ENCODE assay signal across 2 cellular contexts in the genomic region with DNA sequence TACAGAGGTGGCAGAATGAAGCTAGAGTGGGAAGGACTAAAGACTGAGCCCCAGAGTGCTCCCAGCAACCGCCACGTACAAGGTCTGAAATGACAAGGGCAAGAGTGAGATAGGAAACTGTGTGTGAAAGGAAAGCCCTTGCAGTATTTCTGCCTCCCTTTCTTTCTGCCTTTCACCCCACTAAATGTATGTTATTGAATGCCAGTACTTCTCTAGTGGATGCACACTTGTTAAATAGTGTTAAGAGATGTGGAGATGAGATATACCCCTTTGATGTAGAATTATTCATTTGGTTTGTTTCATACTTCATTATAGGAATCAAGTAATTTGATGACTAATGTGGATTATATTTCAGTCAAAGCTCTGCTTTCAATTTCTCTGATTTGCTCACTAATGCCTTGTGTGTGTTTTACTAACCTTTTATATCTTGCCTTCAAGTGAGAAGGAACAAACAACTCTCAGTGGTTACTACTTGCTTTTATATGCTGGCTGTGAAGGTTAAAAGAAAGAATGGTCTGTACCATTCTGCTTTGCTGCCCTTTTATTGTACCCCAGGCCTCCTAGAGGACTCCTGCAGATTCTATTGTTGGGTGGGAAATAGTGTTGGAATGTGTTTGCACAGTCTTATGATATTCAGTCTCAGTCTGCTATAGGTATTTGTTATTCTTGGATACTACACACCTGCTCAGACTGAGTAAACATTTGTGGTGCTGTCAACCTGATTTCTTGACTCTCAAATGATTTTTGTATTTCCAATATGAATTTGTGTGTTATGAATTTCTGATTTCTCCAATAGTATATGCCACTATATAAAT.
TF ChIP-seq lines count a peak whose summit lies in the region.

No MANE protein-coding gene starts in this region.

TF ChIP-seq in SK-N-SH treated with all-trans-retinoic acid at 6 μM for 48 hours, 23 proteins besides CTCF, POLR2A, EP300 and RAD21:
- TF ChIP-seq GLIS3 (CRISPR knock-in tag; IDR thresholded peaks at IDR 0.05) (no peak), ZNF8 (CRISPR knock-in tag; IDR thresholded peaks at IDR 0.05) (no peak), POU6F1 (CRISPR knock-in tag; IDR thresholded peaks at IDR 0.05; ENCODE audit: borderline replicate concordance, low read depth) (no peak), ZNF70 (CRISPR knock-in tag; IDR thresholded peaks at IDR 0.05) (no peak), BACH2 (CRISPR knock-in tag; IDR thresholded peaks at IDR 0.05; ENCODE audit: borderline replicate concordance) (no peak), TCF4 (CRISPR knock-in tag; IDR thresholded peaks at IDR 0.05; ENCODE audit: borderline replicate concordance) (no peak), ISL1 (CRISPR knock-in tag; IDR thresholded peaks at IDR 0.05) (no peak), OSR1 (CRISPR knock-in tag; IDR thresholded peaks at IDR 0.05) (no peak), ZFP30 (CRISPR knock-in tag; IDR thresholded peaks at IDR 0.05) (no peak), TOX (CRISPR knock-in tag; IDR thresholded peaks at IDR 0.05; ENCODE audit: borderline replicate concordance) (no peak), PPARA (CRISPR knock-in tag; IDR thresholded peaks at IDR 0.05; ENCODE audit: borderline replicate concordance) (no peak), ZFP3 (CRISPR knock-in tag; IDR thresholded peaks at IDR 0.05) (no peak), TSHZ2 (CRISPR knock-in tag; IDR thresholded peaks at IDR 0.05) (no peak)
- TF ChIP-seq, protein P1, sequence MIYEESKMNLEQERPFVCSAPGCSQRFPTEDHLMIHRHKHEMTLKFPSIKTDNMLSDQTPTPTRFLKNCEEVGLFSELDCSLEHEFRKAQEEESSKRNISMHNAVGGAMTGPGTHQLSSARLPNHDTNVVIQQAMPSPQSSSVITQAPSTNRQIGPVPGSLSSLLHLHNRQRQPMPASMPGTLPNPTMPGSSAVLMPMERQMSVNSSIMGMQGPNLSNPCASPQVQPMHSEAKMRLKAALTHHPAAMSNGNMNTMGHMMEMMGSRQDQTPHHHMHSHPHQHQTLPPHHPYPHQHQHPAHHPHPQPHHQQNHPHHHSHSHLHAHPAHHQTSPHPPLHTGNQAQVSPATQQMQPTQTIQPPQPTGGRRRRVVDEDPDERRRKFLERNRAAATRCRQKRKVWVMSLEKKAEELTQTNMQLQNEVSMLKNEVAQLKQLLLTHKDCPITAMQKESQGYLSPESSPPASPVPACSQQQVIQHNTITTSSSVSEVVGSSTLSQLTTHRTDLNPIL (CRISPR knock-in tag; IDR thresholded peaks at IDR 0.05; ENCODE audit: low read depth), result no peak

TF ChIP-seq in endothelial cell of umbilical vein, 7 proteins besides CTCF, POLR2A, EP300 and RAD21 (continued from another document):
- TF ChIP-seq POLR2AphosphoS5 (IDR thresholded peaks at IDR 0.05; ENCODE audit: insufficient read depth, low read depth, low read length) (no peak), GATA2 (IDR thresholded peaks at IDR 0.05; ENCODE audit: insufficient read depth, insufficient read length, low read depth, low read length) (no peak), JUN (IDR thresholded peaks at IDR 0.05; ENCODE audit: borderline replicate concordance, insufficient read depth, insufficient read length, low read depth) (no peak), EZH2 (IDR thresholded peaks at IDR 0.05; ENCODE audit: borderline replicate concordance, low read depth, low read length, severe bottlenecking) (no peak), FOS (IDR thresholded peaks at IDR 0.05; ENCODE audit: borderline replicate concordance, insufficient read depth, low read length) (no peak)
- TF ChIP-seq, protein P2, sequence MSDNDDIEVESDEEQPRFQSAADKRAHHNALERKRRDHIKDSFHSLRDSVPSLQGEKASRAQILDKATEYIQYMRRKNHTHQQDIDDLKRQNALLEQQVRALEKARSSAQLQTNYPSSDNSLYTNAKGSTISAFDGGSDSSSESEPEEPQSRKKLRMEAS (IDR thresholded peaks at IDR 0.05; ENCODE audit: insufficient read depth, insufficient read length), result no peak
